ENCODE assay signal across 1 cellular context in genomic region chrX:50996930-50997329, GRCh38.
TF ChIP-seq lines count a peak whose summit lies in the region.

No MANE protein-coding gene starts in this region.

TF ChIP-seq in GM23338, 12 proteins besides CTCF, POLR2A, EP300 and RAD21 (continued from another document):
- TF ChIP-seq ZNF462 (CRISPR knock-in tag; IDR thresholded peaks at IDR 0.05), result no peak
- no peak for TF ChIP-seq ETS1 (IDR thresholded peaks at IDR 0.05)
- no peak for TF ChIP-seq POLR2AphosphoS5 (IDR thresholded peaks at IDR 0.05; ENCODE audit: low read depth)
- TF ChIP-seq, protein P1, sequence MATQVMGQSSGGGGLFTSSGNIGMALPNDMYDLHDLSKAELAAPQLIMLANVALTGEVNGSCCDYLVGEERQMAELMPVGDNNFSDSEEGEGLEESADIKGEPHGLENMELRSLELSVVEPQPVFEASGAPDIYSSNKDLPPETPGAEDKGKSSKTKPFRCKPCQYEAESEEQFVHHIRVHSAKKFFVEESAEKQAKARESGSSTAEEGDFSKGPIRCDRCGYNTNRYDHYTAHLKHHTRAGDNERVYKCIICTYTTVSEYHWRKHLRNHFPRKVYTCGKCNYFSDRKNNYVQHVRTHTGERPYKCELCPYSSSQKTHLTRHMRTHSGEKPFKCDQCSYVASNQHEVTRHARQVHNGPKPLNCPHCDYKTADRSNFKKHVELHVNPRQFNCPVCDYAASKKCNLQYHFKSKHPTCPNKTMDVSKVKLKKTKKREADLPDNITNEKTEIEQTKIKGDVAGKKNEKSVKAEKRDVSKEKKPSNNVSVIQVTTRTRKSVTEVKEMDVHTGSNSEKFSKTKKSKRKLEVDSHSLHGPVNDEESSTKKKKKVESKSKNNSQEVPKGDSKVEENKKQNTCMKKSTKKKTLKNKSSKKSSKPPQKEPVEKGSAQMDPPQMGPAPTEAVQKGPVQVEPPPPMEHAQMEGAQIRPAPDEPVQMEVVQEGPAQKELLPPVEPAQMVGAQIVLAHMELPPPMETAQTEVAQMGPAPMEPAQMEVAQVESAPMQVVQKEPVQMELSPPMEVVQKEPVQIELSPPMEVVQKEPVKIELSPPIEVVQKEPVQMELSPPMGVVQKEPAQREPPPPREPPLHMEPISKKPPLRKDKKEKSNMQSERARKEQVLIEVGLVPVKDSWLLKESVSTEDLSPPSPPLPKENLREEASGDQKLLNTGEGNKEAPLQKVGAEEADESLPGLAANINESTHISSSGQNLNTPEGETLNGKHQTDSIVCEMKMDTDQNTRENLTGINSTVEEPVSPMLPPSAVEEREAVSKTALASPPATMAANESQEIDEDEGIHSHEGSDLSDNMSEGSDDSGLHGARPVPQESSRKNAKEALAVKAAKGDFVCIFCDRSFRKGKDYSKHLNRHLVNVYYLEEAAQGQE (IDR thresholded peaks at IDR 0.05; ENCODE audit: unreplicated experiment), result no peak
- no peak for TF ChIP-seq EZH2phosphoT487 (IDR thresholded peaks at IDR 0.05; ENCODE audit: unreplicated experiment)
